ENCODE assay signal across 20 cellular contexts in genomic region chr18:43195421-43195820, GRCh38.
DNase-seq lines count a peak whose midpoint lies in the region; ATAC-seq, FAIRE-seq and TF ChIP-seq lines count a peak whose summit lies in the region.
"Had no signal": no experiment of that assay in that cellular context is flagged by ENCODE, and none has a peak within 500 bp of the region (broad histone marks: within the 10 kb centered on the region; RNA-seq: fewer than 3 reads in every experiment).

No MANE protein-coding gene starts in this region.

- H3K27me3 ChIP-seq in endothelial cell of umbilical vein (ENCODE audit: control insufficient read depth in 2 of 2, insufficient read depth in 2 of 2, low read length in 2 of 2) (no peaks in the 10 kb centered on the region), esophagus muscularis mucosa (no peaks in the 10 kb centered on the region), suprapubic skin (no peaks in the 10 kb centered on the region)
- H3K27me3 ChIP-seq: BLaER1 treated with 17β-estradiol and CSF1 and Interleukin-3, amounts not matched to agents 10 nM and 100 nM had no signal

- H3K4me2 ChIP-seq in endothelial cell of umbilical vein (ENCODE audit: insufficient read depth, low read length) = no peak overlapping the region
- H3K4me2 ChIP-seq: A549; BLaER1 treated with 17β-estradiol and CSF1 and Interleukin-3, amounts not matched to agents 10 nM and 100 nM had no signal

- no peaks in the 10 kb centered on the region for H4K20me1 ChIP-seq in endothelial cell of umbilical vein (replicated peaks; ENCODE audit: control insufficient read depth, extremely low read depth, insufficient read depth, low read length)
- H4K20me1 ChIP-seq: BLaER1 treated with 17β-estradiol and CSF1 and Interleukin-3, amounts not matched to agents 10 nM and 100 nM had no signal

- no peak overlapping the region for H3K9ac ChIP-seq in endothelial cell of umbilical vein (replicated peaks; ENCODE audit: extremely low read depth, insufficient read depth, low read length)
- H3K9ac ChIP-seq: BLaER1 treated with 17β-estradiol and CSF1 and Interleukin-3, amounts not matched to agents 10 nM and 100 nM had no signal

- H3K9me3 ChIP-seq in endothelial cell of umbilical vein (replicated peaks; ENCODE audit: control insufficient read depth, insufficient read depth, low read length) = no peaks in the 10 kb centered on the region
- no peaks in the 10 kb centered on the region for H3K9me3 ChIP-seq in esophagus muscularis mucosa
- H3K9me3 ChIP-seq in suprapubic skin = no peaks in the 10 kb centered on the region
- H3K9me3 ChIP-seq: A549; BLaER1 treated with 17β-estradiol and CSF1 and Interleukin-3, amounts not matched to agents 10 nM and 100 nM had no signal

- 89% methylated on average over 1 of the region's 1 CpG for WGBS in esophagus muscularis mucosa
- 41% methylated on average over 1 of the region's 1 CpG for WGBS in suprapubic skin

- H3K9me1 ChIP-seq in endothelial cell of umbilical vein (replicated peaks; ENCODE audit: control insufficient read depth, extremely low read depth, insufficient read depth, low read length) = no peaks in the 10 kb centered on the region

- TF ChIP-seq CTCF in 22Rv1 (IDR thresholded peaks at IDR 0.05) (no peak), C4-2B (conservative IDR thresholded peaks at IDR 0.05) (no peak), LNCaP clone FGC (IDR thresholded peaks at IDR 0.05; ENCODE audit: control insufficient read depth, extremely low read depth, insufficient read depth) (no peak), endothelial cell of umbilical vein (IDR thresholded peaks at IDR 0.05; ENCODE audit: extremely low read depth in 1 of 2, insufficient read depth in 1 of 2, low read depth in 1 of 2, low read length in 2 of 2) (no peak), esophagus muscularis mucosa (IDR thresholded peaks at IDR 0.05) (no peak), suprapubic skin (IDR thresholded peaks at IDR 0.05) (no peak)

- CTCF ChIA-PET in endothelial cell of umbilical vein (lab: Charles Lee) = interaction anchor here (0.6 kb wide), 1 partner anchor 8 kb away, joined by 3 read pairs; no protein-coding TSS in a partner anchor

- dilution Hi-C loops in endothelial cell of umbilical vein (cut with MboI; ENCODE audit: extremely low pct_ligation_motif_present, low sequenced_read_pairs) = no loop called here

- no peak for TF ChIP-seq EP300 in esophagus muscularis mucosa (IDR thresholded peaks at IDR 0.05)
- no peak for TF ChIP-seq EP300 in suprapubic skin (IDR thresholded peaks at IDR 0.05)

- no peak overlapping the region for H2AFZ ChIP-seq in endothelial cell of umbilical vein (ENCODE audit: low read depth, low read length)

- DNase-seq in LNCaP clone FGC (ENCODE audit: low read depth) (peak; percentile 93), endothelial cell of umbilical vein (ENCODE audit: low read depth, low spot score) (no peak), esophagus muscularis mucosa (ENCODE audit: extremely low spot score) (no peak), suprapubic skin (ENCODE audit: low spot score in 2 of 2) (no peak)
- DNase-seq: AML-193; CD4-positive, alpha-beta memory T cell; CD4-positive, CD25-positive, alpha-beta regulatory T cell; CD8-positive, alpha-beta memory T cell; COR-L47; DMS79 treated with DMSO at 0.1 percent for 48 hours; GF-D8 had no signal

- no peaks in the 10 kb centered on the region for H3K79me2 ChIP-seq in endothelial cell of umbilical vein (ENCODE audit: control insufficient read depth, insufficient read depth, low read length)

- intact Hi-C loops in endothelial cell of umbilical vein (cut with micrococcal nuclease) (no loop called here), esophagus muscularis mucosa (cut with DNase I) (no loop called here)

- POLR2A ChIA-PET in endothelial cell of umbilical vein (lab: Charles Lee) = no interaction called here

- H3K4me3 ChIP-seq in LNCaP clone FGC (ENCODE audit: low read depth, low read length) (no peak overlapping the region), endothelial cell of umbilical vein (replicated peaks in 1 of 3; ENCODE audit: insufficient read depth in 1 of 3, low read depth in 1 of 3, low read length in 3 of 3) (no peak overlapping the region), esophagus muscularis mucosa (no peak overlapping the region), suprapubic skin (no peak overlapping the region)
- H3K4me3 ChIP-seq: A549; BLaER1 treated with 17β-estradiol and CSF1 and Interleukin-3, amounts not matched to agents 10 nM and 100 nM had no signal

- peaks cover 7% of the 10 kb centered on the region for H3K4me1 ChIP-seq in endothelial cell of umbilical vein (ENCODE audit: control insufficient read depth, extremely low read depth, insufficient read depth, low read length)
- no peaks in the 10 kb centered on the region for H3K4me1 ChIP-seq in esophagus muscularis mucosa
- no peaks in the 10 kb centered on the region for H3K4me1 ChIP-seq in suprapubic skin
- H3K4me1 ChIP-seq: A549; BLaER1 treated with 17β-estradiol and CSF1 and Interleukin-3, amounts not matched to agents 10 nM and 100 nM had no signal

- peak overlapping the region; percentile 74 for H3K27ac ChIP-seq in 22Rv1
- peak overlapping the region; percentile 69; the same call in 1 of the 2 replicates for H3K27ac ChIP-seq in C4-2B
- H3K27ac ChIP-seq in endothelial cell of umbilical vein (ENCODE audit: insufficient read depth, low read depth, low read length) = no peak overlapping the region
- H3K27ac ChIP-seq in esophagus muscularis mucosa (replicated peaks in 1 of 4) = no peak overlapping the region
- no peak overlapping the region for H3K27ac ChIP-seq in suprapubic skin
- H3K27ac ChIP-seq: A549; BLaER1 treated with 17β-estradiol and CSF1 and Interleukin-3, amounts not matched to agents 10 nM and 100 nM had no signal

- no peak for TF ChIP-seq POLR2A in endothelial cell of umbilical vein (IDR thresholded peaks at IDR 0.05; ENCODE audit: low read depth, low read length)
- TF ChIP-seq POLR2A in esophagus muscularis mucosa (IDR thresholded peaks at IDR 0.05; ENCODE audit: low read depth) = no peak
- TF ChIP-seq POLR2A in suprapubic skin (IDR thresholded peaks at IDR 0.05) = no peak

- ATAC-seq in GM19463 (IDR thresholded peaks at IDR 0.05; ENCODE audit: unreplicated experiment) = no peak
- no peak for ATAC-seq in HG02642 (IDR thresholded peaks at IDR 0.05; ENCODE audit: poor library complexity, unreplicated experiment)
- ATAC-seq: A549 had no signal

- FAIRE-seq in endothelial cell of umbilical vein (lab: Jason Lieb, UNC) = peak; percentile 42
- FAIRE-seq: A549, G401.6, GM12891, GM19239 had no signal

- H3K36me3 ChIP-seq in endothelial cell of umbilical vein (ENCODE audit: control insufficient read depth in 2 of 2, extremely low read depth in 1 of 2, insufficient read depth in 2 of 2, low read length in 2 of 2) (no peaks in the 10 kb centered on the region), esophagus muscularis mucosa (no peaks in the 10 kb centered on the region), suprapubic skin (no peaks in the 10 kb centered on the region)
- H3K36me3 ChIP-seq: BLaER1 treated with 17β-estradiol and CSF1 and Interleukin-3, amounts not matched to agents 10 nM and 100 nM had no signal

- BruUV-seq in endothelial cell of umbilical vein (replicated peaks; lab: Mats Ljungman, UMichigan) = no TSS peak

TF ChIP-seq in endothelial cell of umbilical vein, 7 proteins besides CTCF, POLR2A, EP300 and RAD21:
- no peak for TF ChIP-seq GATA2 (IDR thresholded peaks at IDR 0.05; ENCODE audit: insufficient read depth, insufficient read length, low read depth, low read length)

Comparison
In these comparisons a context has a peak if more than half of its experiments do, and no peak if none do; other contexts are left out.
1. H3K27ac ChIP-seq: peak in 22Rv1 (single experiment) and C4-2B (single experiment); none in endothelial cell of umbilical vein (single experiment), esophagus muscularis mucosa (0 of 4) and suprapubic skin (single experiment).